10 cellular contexts compared by ENCODE assay signal in the genomic region with DNA sequence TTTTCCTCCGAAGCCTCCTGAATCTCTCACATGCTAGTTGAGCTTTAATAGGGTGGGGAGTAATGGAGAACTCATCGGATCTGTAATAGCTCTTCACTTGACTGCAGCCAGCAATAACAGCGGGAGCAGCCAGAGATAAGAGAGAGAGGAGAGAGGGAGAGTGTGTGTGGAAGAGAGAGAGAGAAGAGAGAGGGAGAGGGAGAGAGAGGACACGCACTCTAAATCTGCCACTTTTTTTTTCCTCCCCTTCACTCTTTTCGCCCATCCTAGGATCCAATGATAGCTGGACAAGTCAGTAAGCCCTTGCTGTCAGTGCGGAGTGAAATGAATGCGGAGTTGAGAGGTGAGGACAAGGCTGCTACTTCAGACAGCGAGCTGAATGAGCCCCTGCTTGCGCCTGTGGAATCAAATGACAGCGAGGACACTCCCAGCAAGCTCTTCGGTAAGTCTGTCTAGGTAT.
DNase-seq lines count a peak whose midpoint lies in the region.
"Had no signal": no experiment of that assay in that cellular context is flagged by ENCODE, and none has a peak within 500 bp of the region (broad histone marks: within the 10 kb centered on the region; RNA-seq: fewer than 3 reads in every experiment).

No MANE protein-coding gene starts in this region.

- peak overlapping the region in 1 of 2 donors; percentile 38 for H3K4me3 ChIP-seq in neuronal stem cell (ENCODE audit: low read length in 2 of 2)

- H2BK5ac ChIP-seq in neuronal stem cell (ENCODE audit: low read length), result no peak overlapping the region

- no peak overlapping the region for H3K18ac ChIP-seq in neuronal stem cell (ENCODE audit: low read length)

- H3K23ac ChIP-seq in neuronal stem cell (ENCODE audit: low read depth, low read length, poor library complexity), result no peak overlapping the region

- H2BK15ac ChIP-seq in neuronal stem cell (ENCODE audit: low read length), result no peak overlapping the region

- no peak overlapping the region for H2BK120ac ChIP-seq in neuronal stem cell (ENCODE audit: low read depth, low read length)

- peak overlapping the region; percentile 18 for H3K27ac ChIP-seq in neuronal stem cell (replicated peaks; ENCODE audit: low read length)
- H3K27ac ChIP-seq: C4-2B had no signal

- no peak overlapping the region for H2BK12ac ChIP-seq in neuronal stem cell (ENCODE audit: low read length)

- H3K14ac ChIP-seq in neuronal stem cell (ENCODE audit: low read length), result no peak overlapping the region

- no peak overlapping the region for H4K91ac ChIP-seq in neuronal stem cell (ENCODE audit: low read depth, low read length, poor library complexity)

- H3K4me2 ChIP-seq in neuronal stem cell (ENCODE audit: insufficient read depth, low read length, poor library complexity, severe bottlenecking), result peak overlapping the region; percentile 45

- H2AK5ac ChIP-seq in neuronal stem cell (ENCODE audit: low read depth, low read length), result no peak overlapping the region

- no peaks in the 10 kb centered on the region for H3K79me1 ChIP-seq in neuronal stem cell (ENCODE audit: low read depth, low read length)

- DNase-seq in Daoy (ENCODE audit: low read depth), result peak; percentile 43
- DNase-seq in NCI-H2227 treated with DMSO at 0.1 percent for 48 hours (lab: John Stamatoyannopoulos, UW), result peak; percentile 70
- DNase-seq in foreskin melanocyte, result peak; percentile 10
- peak; percentile 62 for DNase-seq in neuronal stem cell (ENCODE audit: low spot score)
- DNase-seq in middle frontal gyrus (ENCODE audit: extremely low spot score, low spot score), result no peak
- no peak for DNase-seq in activated CD4-positive, CD25-positive, alpha-beta regulatory T cell (lab: John Stamatoyannopoulos, UW)
- no peak for DNase-seq in NAMALWA (ENCODE audit: low spot score)
- no peak for DNase-seq in GM19240 (ENCODE audit: insufficient read length, low spot score)
- DNase-seq: activated CD4-positive, alpha-beta T cell treated with anti-CD3 and anti-CD28 coated beads, Interleukin-2, amount 50 U/mL, for 4 hours had no signal

- WGBS in neuronal stem cell (ENCODE audit: extremely low coverage in 2 of 2, insufficient read length in 2 of 2, insufficient replicate concordance in 1 of 2), 2 donors, result no CpG with 5 or more reads among the region's 11 CpGs

- H3K4ac ChIP-seq in neuronal stem cell (ENCODE audit: low read length), result no peak overlapping the region

- peak overlapping the region; percentile 75 for H2AFZ ChIP-seq in neuronal stem cell (ENCODE audit: low read length)

- no peaks in the 10 kb centered on the region for H3K36me3 ChIP-seq in neuronal stem cell (replicated peaks in 1 of 2; ENCODE audit: control insufficient read depth in 2 of 2, insufficient read depth in 2 of 2, low read length in 2 of 2)

- no peaks in the 10 kb centered on the region for H3K9me3 ChIP-seq in neuronal stem cell (replicated peaks in 1 of 2; ENCODE audit: control insufficient read depth in 2 of 2, insufficient read depth in 1 of 2, low read depth in 1 of 2, low read length in 2 of 2)

- peaks cover 15 to 44% of the 10 kb centered on the region in 2 donors for H3K4me1 ChIP-seq in neuronal stem cell (ENCODE audit: control insufficient read depth in 2 of 2, insufficient read depth in 1 of 2, low read depth in 1 of 2, low read length in 2 of 2)

- H3K27me3 ChIP-seq in neuronal stem cell (ENCODE audit: control insufficient read depth in 3 of 3, insufficient read depth in 3 of 3, low read depth in 1 of 3, low read length in 3 of 3), result no peaks in the 10 kb centered on the region

- no peak overlapping the region for H4K8ac ChIP-seq in neuronal stem cell (ENCODE audit: low read depth, low read length)

- H3K9ac ChIP-seq in neuronal stem cell (ENCODE audit: low read depth, low read length, poor library complexity), result no peak overlapping the region

Comparison
In these comparisons a context has a peak if more than half of its experiments do, and no peak if none do; other contexts are left out.
1. DNase-seq: peak in Daoy (single experiment), NCI-H2227 treated with DMSO at 0.1 percent for 48 hours (single experiment), foreskin melanocyte (single experiment) and neuronal stem cell (single experiment); none in middle frontal gyrus (single experiment), activated CD4-positive, CD25-positive, alpha-beta regulatory T cell (0 of 4), NAMALWA (single experiment) and GM19240 (single experiment).